Comparison of ENCODE assay signal across 1 cellular context in genomic region chr5:40991168-40991980, GRCh38.
TF ChIP-seq lines count a peak whose summit lies in the region.

No MANE protein-coding gene starts in this region.

TF ChIP-seq in HepG2, 621 proteins besides CTCF, POLR2A, EP300 and RAD21 (continued from another document and continues in another):
- TF ChIP-seq TSC22D2 (CRISPR knock-in tag; IDR thresholded peaks at IDR 0.05; ENCODE audit: borderline replicate concordance), result no peak
- TF ChIP-seq ZBED4 (CRISPR knock-in tag; IDR thresholded peaks at IDR 0.05; ENCODE audit: borderline replicate concordance), result peak; percentile 50; the same call in 1 of the 2 replicates
- TF ChIP-seq ZNF101 (CRISPR knock-in tag; IDR thresholded peaks at IDR 0.05; ENCODE audit: borderline replicate concordance, low read depth), result no peak
- peak; percentile 80 for TF ChIP-seq RBAK (CRISPR knock-in tag; IDR thresholded peaks at IDR 0.05)
- no peak for TF ChIP-seq JUND (CRISPR knock-in tag; IDR thresholded peaks at IDR 0.05)
- no peak for TF ChIP-seq ZZZ3 (CRISPR knock-in tag; IDR thresholded peaks at IDR 0.05; ENCODE audit: borderline replicate concordance)
- TF ChIP-seq ATF5 (CRISPR knock-in tag; IDR thresholded peaks at IDR 0.05; ENCODE audit: low read depth), result no peak
- no peak for TF ChIP-seq FOXK2 (IDR thresholded peaks at IDR 0.05)
- no peak for TF ChIP-seq ZNF275 (CRISPR knock-in tag; IDR thresholded peaks at IDR 0.05; ENCODE audit: borderline replicate concordance)
- TF ChIP-seq MAFK (conservative IDR thresholded peaks at IDR 0.05 in 1 of 2, IDR thresholded peaks at IDR 0.05 in 1 of 2; ENCODE audit: low read length in 2 of 2), result peak in 1 of 2 experiments; percentile 14; a peak in 1 of 4 replicates
- TF ChIP-seq ELF1 (CRISPR knock-in tag; IDR thresholded peaks at IDR 0.05), result peak; percentile 66
- no peak; the same call in 1 of the 2 replicates for TF ChIP-seq HMGXB3 (CRISPR knock-in tag; IDR thresholded peaks at IDR 0.05; ENCODE audit: borderline replicate concordance)
- TF ChIP-seq EHMT2 (IDR thresholded peaks at IDR 0.05; ENCODE audit: borderline replicate concordance, low read depth, low read length), result peak; percentile 89; the same call in 1 of the 2 replicates
- TF ChIP-seq CBFB (CRISPR knock-in tag; IDR thresholded peaks at IDR 0.05), result no peak
- no peak for TF ChIP-seq ZNF563 (CRISPR knock-in tag; IDR thresholded peaks at IDR 0.05)
- no peak for TF ChIP-seq GLI4 (CRISPR knock-in tag; IDR thresholded peaks at IDR 0.05; ENCODE audit: borderline replicate concordance)
- TF ChIP-seq KAT2B (IDR thresholded peaks at IDR 0.05; ENCODE audit: borderline replicate concordance, low read depth, low read length), result no peak
- TF ChIP-seq HMG20A (CRISPR knock-in tag; IDR thresholded peaks at IDR 0.05; ENCODE audit: borderline replicate concordance), result peak; percentile 89
- TF ChIP-seq CREBL2 (CRISPR knock-in tag; IDR thresholded peaks at IDR 0.05; ENCODE audit: borderline replicate concordance), result no peak
- no peak for TF ChIP-seq ZNF276 (CRISPR knock-in tag; IDR thresholded peaks at IDR 0.05; ENCODE audit: low read depth)
- TF ChIP-seq ZNF280B (CRISPR knock-in tag; IDR thresholded peaks at IDR 0.05; ENCODE audit: borderline replicate concordance), result no peak
- no peak for TF ChIP-seq BCL3 (CRISPR knock-in tag; IDR thresholded peaks at IDR 0.05)
- peak; percentile 38 for TF ChIP-seq XRCC5 (optimal IDR thresholded peaks at IDR 0.05; ENCODE audit: low read length)
- TF ChIP-seq PCBP1 (IDR thresholded peaks at IDR 0.05; ENCODE audit: borderline replicate concordance, low read depth, low read length), result no peak
- TF ChIP-seq ZBTB38 (CRISPR knock-in tag; IDR thresholded peaks at IDR 0.05), result no peak
- TF ChIP-seq KLF6 (CRISPR knock-in tag; IDR thresholded peaks at IDR 0.05), result peak; percentile 33; the same call in 1 of the 2 replicates
- TF ChIP-seq CC2D1A (CRISPR knock-in tag; IDR thresholded peaks at IDR 0.05), result no peak
- peak; percentile 91 for TF ChIP-seq FOSL2 (CRISPR knock-in tag; IDR thresholded peaks at IDR 0.05)
- TF ChIP-seq PAXIP1 (CRISPR knock-in tag; conservative IDR thresholded peaks at IDR 0.05), result peak; percentile 97
- no peak for TF ChIP-seq TBP (CRISPR knock-in tag; IDR thresholded peaks at IDR 0.05)
- peak; percentile 70; the same call in 1 of the 2 replicates for TF ChIP-seq IRF2 (CRISPR knock-in tag; IDR thresholded peaks at IDR 0.05)
- TF ChIP-seq NCOA1 (CRISPR knock-in tag; IDR thresholded peaks at IDR 0.05), result no peak
- TF ChIP-seq SIN3A (IDR thresholded peaks at IDR 0.05; ENCODE audit: borderline replicate concordance, low read depth, low read length), result no peak
- peak; percentile 64; the same call in 1 of the 2 replicates for TF ChIP-seq MXD4 (CRISPR knock-in tag; IDR thresholded peaks at IDR 0.05)
- no peak for TF ChIP-seq SIN3B (IDR thresholded peaks at IDR 0.05; ENCODE audit: low read length)
- TF ChIP-seq ZNF782 (CRISPR knock-in tag; IDR thresholded peaks at IDR 0.05; ENCODE audit: borderline replicate concordance), result no peak
- TF ChIP-seq ZNF367 (CRISPR knock-in tag; IDR thresholded peaks at IDR 0.05; ENCODE audit: borderline replicate concordance), result no peak
- TF ChIP-seq JARID2 (CRISPR knock-in tag; IDR thresholded peaks at IDR 0.05; ENCODE audit: insufficient replicate concordance), result no peak
- TF ChIP-seq MTA3 (CRISPR knock-in tag; IDR thresholded peaks at IDR 0.05), result no peak
- TF ChIP-seq NFKBIZ (CRISPR knock-in tag; IDR thresholded peaks at IDR 0.05), result peak; percentile 54; the same call in 1 of the 2 replicates
- TF ChIP-seq ZNF124 (CRISPR knock-in tag; IDR thresholded peaks at IDR 0.05), result no peak
- no peak for TF ChIP-seq RAD51 (IDR thresholded peaks at IDR 0.05; ENCODE audit: borderline replicate concordance)
- TF ChIP-seq ZNF766 (CRISPR knock-in tag; IDR thresholded peaks at IDR 0.05; ENCODE audit: borderline replicate concordance), result no peak
- no peak for TF ChIP-seq NCOA5 (CRISPR knock-in tag; IDR thresholded peaks at IDR 0.05)
- peak; percentile 98 for TF ChIP-seq ZBTB37 (CRISPR knock-in tag; IDR thresholded peaks at IDR 0.05)
